ENCODE assay signal across 8 cellular contexts in the genomic region with DNA sequence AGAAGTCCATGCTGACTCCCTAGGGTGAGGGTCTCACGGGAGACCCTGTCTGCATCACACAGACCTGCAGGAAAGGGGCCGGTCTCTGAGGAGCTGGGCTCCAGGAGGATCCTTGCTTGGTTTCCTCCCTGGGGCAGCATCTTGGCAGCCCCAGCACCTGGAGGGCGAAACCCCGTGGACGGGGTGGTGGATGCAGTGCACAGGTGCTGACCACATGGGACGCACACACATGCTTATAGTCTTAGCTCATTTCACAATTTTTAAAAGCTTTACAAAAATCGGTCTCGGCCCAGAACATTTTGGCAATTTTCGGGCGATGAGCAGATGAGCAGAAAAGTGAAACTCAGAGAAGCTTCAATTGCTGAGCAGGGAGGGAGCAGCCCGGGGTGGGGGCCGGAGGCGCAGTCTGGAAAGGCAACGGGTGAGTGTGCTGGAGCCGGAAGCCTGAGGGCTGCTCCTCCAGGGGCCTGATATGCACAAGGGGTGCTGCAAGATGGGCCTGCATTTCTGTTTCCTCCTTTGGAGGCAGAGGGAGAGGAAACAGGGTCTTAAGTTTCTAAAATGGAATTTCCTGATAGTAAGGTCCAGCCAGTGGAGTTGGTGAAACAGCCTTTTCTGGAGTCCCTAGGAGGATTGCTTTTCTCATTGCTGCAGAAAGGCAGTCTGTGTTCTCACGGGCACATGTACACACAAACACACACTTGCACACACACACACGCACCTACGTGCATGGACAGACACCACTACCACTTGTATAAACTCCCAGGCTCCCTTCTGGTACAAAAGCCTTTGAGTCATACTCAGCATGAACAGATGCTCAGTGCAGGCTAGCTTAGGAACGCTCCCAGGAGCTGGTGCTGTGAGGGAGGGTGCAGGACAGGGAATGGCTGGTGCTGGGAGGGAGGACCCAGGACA.
DNase-seq lines count a peak whose midpoint lies in the region; ATAC-seq, FAIRE-seq and TF ChIP-seq lines count a peak whose summit lies in the region.

No MANE protein-coding gene starts in this region.

- H3K4me1 ChIP-seq in A549, result no peaks in the 10 kb centered on the region

- POLR2A ChIA-PET in A549 (lab: Yijun Ruan, JAX), result no interaction called here

- H3K4me2 ChIP-seq in A549, result no peak overlapping the region

- TF ChIP-seq EP300 in A549 (IDR thresholded peaks at IDR 0.05), result no peak

- H3K27ac ChIP-seq in A549, result no peak overlapping the region

- H3K27me3 Mint-ChIP-seq in stimulated activated naive CD8-positive, alpha-beta T cell treated with anti-CD3 and anti-CD28 coated beads, Interleukin-15, Interleukin-2, amounts not matched to agents 100 ng/mL and 50 ng/mL, for 24 hours, result peaks cover 9% of the 10 kb centered on the region
- peaks cover 3% of the 10 kb centered on the region for H3K27me3 Mint-ChIP-seq in activated T-helper 17 cell treated with anti-CD3 and anti-CD28 coated beads, Interleukin-2, amount 50 U/mL, for 72 hours

- TF ChIP-seq POLR2A in A549 (IDR thresholded peaks at IDR 0.05; ENCODE audit: low read length), result no peak
- TF ChIP-seq POLR2A in GM18505 (IDR thresholded peaks at IDR 0.05; ENCODE audit: borderline replicate concordance, extremely low read depth, insufficient read depth, insufficient read length), result no peak
- TF ChIP-seq POLR2A in NB4 (IDR thresholded peaks at IDR 0.05; ENCODE audit: extremely low read depth, insufficient read length), result no peak

- TF ChIP-seq CTCF in A549 (IDR thresholded peaks at IDR 0.05) (no peak), NB4 (IDR thresholded peaks at IDR 0.05; ENCODE audit: low read depth, low read length) (no peak)

- FAIRE-seq in A549 (lab: Jason Lieb, UNC), result no peak

- H3K4me1 Mint-ChIP-seq in stimulated activated naive CD8-positive, alpha-beta T cell treated with anti-CD3 and anti-CD28 coated beads, Interleukin-15, Interleukin-2, amounts not matched to agents 100 ng/mL and 50 ng/mL, for 24 hours (ENCODE audit: low read depth), result peaks cover 23% of the 10 kb centered on the region
- no peaks in the 10 kb centered on the region for H3K4me1 Mint-ChIP-seq in activated T-helper 17 cell treated with anti-CD3 and anti-CD28 coated beads, Interleukin-2, amount 50 U/mL, for 72 hours

- H3K27ac Mint-ChIP-seq in stimulated activated naive CD8-positive, alpha-beta T cell treated with anti-CD3 and anti-CD28 coated beads, Interleukin-15, Interleukin-2, amounts not matched to agents 100 ng/mL and 50 ng/mL, for 24 hours, result no peak overlapping the region
- no peak overlapping the region for H3K27ac Mint-ChIP-seq in activated T-helper 17 cell treated with anti-CD3 and anti-CD28 coated beads, Interleukin-2, amount 50 U/mL, for 72 hours

- 85% methylated on average over 19 of the region's 19 CpGs for WGBS in A549 (ENCODE audit: missing lambda C conversion rate)

- ATAC-seq in A549, result peak; percentile 23 to 51; a peak in 4 of 6 replicates
- ATAC-seq in GM18505 (IDR thresholded peaks at IDR 0.05; ENCODE audit: unreplicated experiment), result peak; percentile 46
- peak; percentile 39 for ATAC-seq in esophagus mucosa
- ATAC-seq in activated T-helper 17 cell treated with anti-CD3 and anti-CD28 coated beads, Interleukin-2, amount 50 U/mL, for 72 hours (replicated peaks), result no peak

- CTCF ChIA-PET in A549 (lab: Yijun Ruan, JAX), result no interaction called here

- no peaks in the 10 kb centered on the region for H3K9me3 Mint-ChIP-seq in stimulated activated naive CD8-positive, alpha-beta T cell treated with anti-CD3 and anti-CD28 coated beads, Interleukin-15, Interleukin-2, amounts not matched to agents 100 ng/mL and 50 ng/mL, for 24 hours
- H3K9me3 Mint-ChIP-seq in activated T-helper 17 cell treated with anti-CD3 and anti-CD28 coated beads, Interleukin-2, amount 50 U/mL, for 72 hours, result no peaks in the 10 kb centered on the region

- no peak for TF ChIP-seq RAD21 in A549 (conservative IDR thresholded peaks at IDR 0.05 in 1 of 2, IDR thresholded peaks at IDR 0.05 in 1 of 2)

- DNase-seq in A549 (ENCODE audit: low read depth in 1 of 2, low spot score in 1 of 2) (no peak), NB4 (ENCODE audit: low read depth) (peak; percentile 94), putamen (ENCODE audit: low spot score) (no peak)
- no peak for DNase-seq in stimulated activated naive CD4-positive, alpha-beta T cell treated with Interleukin-2 at 50 U/mL for 16 hours (lab: John Stamatoyannopoulos, UW)

- H3K4me3 Mint-ChIP-seq in stimulated activated naive CD8-positive, alpha-beta T cell treated with anti-CD3 and anti-CD28 coated beads, Interleukin-15, Interleukin-2, amounts not matched to agents 100 ng/mL and 50 ng/mL, for 24 hours, result peak overlapping the region; percentile 20
- H3K4me3 Mint-ChIP-seq in activated T-helper 17 cell treated with anti-CD3 and anti-CD28 coated beads, Interleukin-2, amount 50 U/mL, for 72 hours, result no peak overlapping the region

- H3K4me3 ChIP-seq in A549 (no peak overlapping the region), NB4 (ENCODE audit: low read depth, low read length) (peak overlapping the region; percentile 25)

- no peaks in the 10 kb centered on the region for H3K9me3 ChIP-seq in A549

- H3K36me3 Mint-ChIP-seq in stimulated activated naive CD8-positive, alpha-beta T cell treated with anti-CD3 and anti-CD28 coated beads, Interleukin-15, Interleukin-2, amounts not matched to agents 100 ng/mL and 50 ng/mL, for 24 hours (ENCODE audit: low read depth), result peaks cover 10% of the 10 kb centered on the region
- H3K36me3 Mint-ChIP-seq in activated T-helper 17 cell treated with anti-CD3 and anti-CD28 coated beads, Interleukin-2, amount 50 U/mL, for 72 hours (ENCODE audit: low read depth), result no peaks in the 10 kb centered on the region

TF ChIP-seq in A549, 52 proteins besides CTCF, POLR2A, EP300 and RAD21 (continues in another document):
- TF ChIP-seq MYC (IDR thresholded peaks at IDR 0.05; ENCODE audit: borderline replicate concordance, low read length) (no peak), ZFP36 (IDR thresholded peaks at IDR 0.05; ENCODE audit: borderline replicate concordance, partially characterized antibody) (no peak), MAZ (IDR thresholded peaks at IDR 0.05; ENCODE audit: borderline replicate concordance, low read depth, low read length) (no peak), SMC3 (IDR thresholded peaks at IDR 0.05) (no peak), KDM5A (IDR thresholded peaks at IDR 0.05) (no peak), JUNB (IDR thresholded peaks at IDR 0.05) (no peak)
- TF ChIP-seq, protein P1, sequence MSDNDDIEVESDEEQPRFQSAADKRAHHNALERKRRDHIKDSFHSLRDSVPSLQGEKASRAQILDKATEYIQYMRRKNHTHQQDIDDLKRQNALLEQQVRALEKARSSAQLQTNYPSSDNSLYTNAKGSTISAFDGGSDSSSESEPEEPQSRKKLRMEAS (IDR thresholded peaks at IDR 0.05), result no peak
- TF ChIP-seq, protein P2, sequence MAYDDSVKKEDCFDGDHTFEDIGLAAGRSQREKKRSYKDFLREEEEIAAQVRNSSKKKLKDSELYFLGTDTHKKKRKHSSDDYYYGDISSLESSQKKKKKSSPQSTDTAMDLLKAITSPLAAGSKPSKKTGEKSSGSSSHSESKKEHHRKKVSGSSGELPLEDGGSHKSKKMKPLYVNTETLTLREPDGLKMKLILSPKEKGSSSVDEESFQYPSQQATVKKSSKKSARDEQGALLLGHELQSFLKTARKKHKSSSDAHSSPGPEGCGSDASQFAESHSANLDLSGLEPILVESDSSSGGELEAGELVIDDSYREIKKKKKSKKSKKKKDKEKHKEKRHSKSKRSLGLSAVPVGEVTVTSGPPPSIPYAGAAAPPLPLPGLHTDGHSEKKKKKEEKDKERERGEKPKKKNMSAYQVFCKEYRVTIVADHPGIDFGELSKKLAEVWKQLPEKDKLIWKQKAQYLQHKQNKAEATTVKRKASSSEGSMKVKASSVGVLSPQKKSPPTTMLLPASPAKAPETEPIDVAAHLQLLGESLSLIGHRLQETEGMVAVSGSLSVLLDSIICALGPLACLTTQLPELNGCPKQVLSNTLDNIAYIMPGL (CRISPR knock-in tag; IDR thresholded peaks at IDR 0.05; ENCODE audit: borderline replicate concordance), result no peak
- TF ChIP-seq, protein P3, sequence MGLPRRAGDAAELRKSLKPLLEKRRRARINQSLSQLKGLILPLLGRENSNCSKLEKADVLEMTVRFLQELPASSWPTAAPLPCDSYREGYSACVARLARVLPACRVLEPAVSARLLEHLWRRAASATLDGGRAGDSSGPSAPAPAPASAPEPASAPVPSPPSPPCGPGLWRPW (IDR thresholded peaks at IDR 0.05), result no peak
- TF ChIP-seq, protein P4, sequence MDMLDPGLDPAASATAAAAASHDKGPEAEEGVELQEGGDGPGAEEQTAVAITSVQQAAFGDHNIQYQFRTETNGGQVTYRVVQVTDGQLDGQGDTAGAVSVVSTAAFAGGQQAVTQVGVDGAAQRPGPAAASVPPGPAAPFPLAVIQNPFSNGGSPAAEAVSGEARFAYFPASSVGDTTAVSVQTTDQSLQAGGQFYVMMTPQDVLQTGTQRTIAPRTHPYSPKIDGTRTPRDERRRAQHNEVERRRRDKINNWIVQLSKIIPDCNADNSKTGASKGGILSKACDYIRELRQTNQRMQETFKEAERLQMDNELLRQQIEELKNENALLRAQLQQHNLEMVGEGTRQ (IDR thresholded peaks at IDR 0.05), result no peak
- TF ChIP-seq, protein P5, sequence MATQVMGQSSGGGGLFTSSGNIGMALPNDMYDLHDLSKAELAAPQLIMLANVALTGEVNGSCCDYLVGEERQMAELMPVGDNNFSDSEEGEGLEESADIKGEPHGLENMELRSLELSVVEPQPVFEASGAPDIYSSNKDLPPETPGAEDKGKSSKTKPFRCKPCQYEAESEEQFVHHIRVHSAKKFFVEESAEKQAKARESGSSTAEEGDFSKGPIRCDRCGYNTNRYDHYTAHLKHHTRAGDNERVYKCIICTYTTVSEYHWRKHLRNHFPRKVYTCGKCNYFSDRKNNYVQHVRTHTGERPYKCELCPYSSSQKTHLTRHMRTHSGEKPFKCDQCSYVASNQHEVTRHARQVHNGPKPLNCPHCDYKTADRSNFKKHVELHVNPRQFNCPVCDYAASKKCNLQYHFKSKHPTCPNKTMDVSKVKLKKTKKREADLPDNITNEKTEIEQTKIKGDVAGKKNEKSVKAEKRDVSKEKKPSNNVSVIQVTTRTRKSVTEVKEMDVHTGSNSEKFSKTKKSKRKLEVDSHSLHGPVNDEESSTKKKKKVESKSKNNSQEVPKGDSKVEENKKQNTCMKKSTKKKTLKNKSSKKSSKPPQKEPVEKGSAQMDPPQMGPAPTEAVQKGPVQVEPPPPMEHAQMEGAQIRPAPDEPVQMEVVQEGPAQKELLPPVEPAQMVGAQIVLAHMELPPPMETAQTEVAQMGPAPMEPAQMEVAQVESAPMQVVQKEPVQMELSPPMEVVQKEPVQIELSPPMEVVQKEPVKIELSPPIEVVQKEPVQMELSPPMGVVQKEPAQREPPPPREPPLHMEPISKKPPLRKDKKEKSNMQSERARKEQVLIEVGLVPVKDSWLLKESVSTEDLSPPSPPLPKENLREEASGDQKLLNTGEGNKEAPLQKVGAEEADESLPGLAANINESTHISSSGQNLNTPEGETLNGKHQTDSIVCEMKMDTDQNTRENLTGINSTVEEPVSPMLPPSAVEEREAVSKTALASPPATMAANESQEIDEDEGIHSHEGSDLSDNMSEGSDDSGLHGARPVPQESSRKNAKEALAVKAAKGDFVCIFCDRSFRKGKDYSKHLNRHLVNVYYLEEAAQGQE (IDR thresholded peaks at IDR 0.05), result no peak
